In the genomic region with DNA sequence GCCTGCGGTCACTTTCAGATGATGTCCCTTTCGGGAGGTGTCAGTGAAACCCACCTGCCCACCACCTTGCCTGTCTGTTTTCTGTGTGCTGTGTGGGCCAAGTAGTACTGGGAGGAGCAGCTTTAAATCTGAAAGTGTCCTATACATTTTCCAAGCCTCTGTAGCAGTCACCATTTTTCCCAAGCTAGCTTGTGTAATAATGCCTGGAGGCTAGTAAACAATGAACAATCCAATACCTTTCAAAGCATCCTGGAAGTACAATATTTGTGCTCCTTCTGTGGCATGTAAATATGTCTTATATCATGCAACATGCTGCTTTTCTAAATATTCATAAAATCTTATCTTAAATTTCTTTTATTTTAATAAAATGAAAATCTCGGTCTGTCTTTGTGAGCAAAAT, we compare ENCODE assay signal across 26 cellular contexts.
DNase-seq lines count a peak whose midpoint lies in the region; ATAC-seq and TF ChIP-seq lines count a peak whose summit lies in the region.
"Had no signal": no experiment of that assay in that cellular context is flagged by ENCODE, and none has a peak within 500 bp of the region (broad histone marks: within the 10 kb centered on the region; RNA-seq: fewer than 3 reads in every experiment).

No MANE protein-coding gene starts in this region.

- peaks cover 59% of the 10 kb centered on the region for H3K4me1 ChIP-seq in OCI-LY1 (ENCODE audit: insufficient read depth, low read length, severe bottlenecking)
- peaks cover 12% of the 10 kb centered on the region for H3K4me1 ChIP-seq in adipocyte (ENCODE audit: control insufficient read depth, insufficient read depth, low read length)
- H3K4me1 ChIP-seq: BE2C had no signal

- intact Hi-C loops in activated CD4-positive, alpha-beta T cell treated with anti-CD3 and anti-CD28 coated beads for 36 hours (cut with DNase I, micrococcal nuclease), result no loop called here

- H3K9me3 ChIP-seq in OCI-LY1 (ENCODE audit: low read length) (peaks cover 3% of the 10 kb centered on the region; the same call in 1 of the 2 replicates), adipocyte (ENCODE audit: control insufficient read depth, low read length) (peaks cover 4% of the 10 kb centered on the region)
- H3K9me3 ChIP-seq: BE2C, SK-N-SH had no signal

- TF ChIP-seq CTCF in OCI-LY1 (IDR thresholded peaks at IDR 0.05; ENCODE audit: low read length), result no peak

- H3K9me3 Mint-ChIP-seq in activated CD4-positive, alpha-beta T cell treated with anti-CD3 and anti-CD28 coated beads for 36 hours (ENCODE audit: low read depth), result peaks cover 5% of the 10 kb centered on the region

- no peak overlapping the region for H3K27ac Mint-ChIP-seq in activated CD4-positive, alpha-beta T cell treated with anti-CD3 and anti-CD28 coated beads for 36 hours
- H3K27ac Mint-ChIP-seq: GM23338, H9 had no signal

- no peak overlapping the region for H3K4me2 ChIP-seq in OCI-LY1 (ENCODE audit: low read length)
- H3K4me2 ChIP-seq: GM23338, SK-N-SH had no signal

- no peak overlapping the region for H2AFZ ChIP-seq in OCI-LY1 (ENCODE audit: low read length)
- H2AFZ ChIP-seq: GM23338 had no signal

- H3F3A ChIP-seq in OCI-LY1 (ENCODE audit: insufficient read depth, low read length), result no peaks in the 10 kb centered on the region

- ATAC-seq in activated CD4-positive, alpha-beta T cell treated with anti-CD3 and anti-CD28 coated beads for 36 hours, result no peak
- ATAC-seq: GM23338, K562 had no signal

- no peaks in the 10 kb centered on the region for H3K79me2 ChIP-seq in OCI-LY1 (ENCODE audit: insufficient read depth, low read length)

- H3K27me3 ChIP-seq in OCI-LY1 (ENCODE audit: insufficient read depth, low read length) (no peaks in the 10 kb centered on the region), adipocyte (replicated peaks; ENCODE audit: control insufficient read depth, insufficient read depth, low read length) (no peaks in the 10 kb centered on the region)
- H3K27me3 ChIP-seq: BE2C had no signal

- H3K4me3 Mint-ChIP-seq in activated CD4-positive, alpha-beta T cell treated with anti-CD3 and anti-CD28 coated beads for 36 hours, result no peak overlapping the region
- H3K4me3 Mint-ChIP-seq: GM23338, H9 had no signal

- H3K36me3 ChIP-seq in OCI-LY1 (ENCODE audit: insufficient read depth, low read length) (peaks cover 6% of the 10 kb centered on the region; the same call in 1 of the 2 replicates), adipocyte (ENCODE audit: control insufficient read depth, insufficient read depth, low read length, severe bottlenecking) (no peaks in the 10 kb centered on the region)
- H3K36me3 ChIP-seq: BE2C had no signal

- no peak overlapping the region for H3K9ac ChIP-seq in OCI-LY1 (ENCODE audit: low read length)
- no peak overlapping the region for H3K9ac ChIP-seq in adipocyte (ENCODE audit: low read length)
- H3K9ac ChIP-seq: SK-N-SH had no signal

- H3K4me1 Mint-ChIP-seq in activated CD4-positive, alpha-beta T cell treated with anti-CD3 and anti-CD28 coated beads for 36 hours, result peaks cover 21% of the 10 kb centered on the region

- H3K36me3 Mint-ChIP-seq in activated CD4-positive, alpha-beta T cell treated with anti-CD3 and anti-CD28 coated beads for 36 hours (ENCODE audit: low read depth), result peaks cover 1% of the 10 kb centered on the region

- no peaks in the 10 kb centered on the region for H4K20me1 ChIP-seq in OCI-LY1 (ENCODE audit: insufficient read depth, low read length)

- H3K9me2 ChIP-seq in OCI-LY1 (ENCODE audit: low read depth, low read length), result no peaks in the 10 kb centered on the region
- H3K9me2 ChIP-seq: SK-N-SH had no signal

- POLR2A ChIA-PET in activated CD4-positive, alpha-beta T cell treated with anti-CD3 and anti-CD28 coated beads for 36 hours (lab: Charles Lee), result no interaction called here

- no peak overlapping the region for H3K4me3 ChIP-seq in OCI-LY1 (ENCODE audit: low read depth, low read length, poor library complexity, severe bottlenecking)
- H3K4me3 ChIP-seq in adipocyte (ENCODE audit: low read length), result no peak overlapping the region
- H3K4me3 ChIP-seq: GM23338, K562 had no signal

- no peaks in the 10 kb centered on the region for H3K27me3 Mint-ChIP-seq in activated CD4-positive, alpha-beta T cell treated with anti-CD3 and anti-CD28 coated beads for 36 hours

- DNase-seq in NCI-H146 treated with DMSO at 0.1 percent for 48 hours (lab: John Stamatoyannopoulos, UW; ENCODE audit: unreplicated experiment) (peak; percentile 28), NCI-H146 (lab: John Stamatoyannopoulos, UW) (no peak), adipocyte (ENCODE audit: low read depth) (peak; percentile 48), SKM-1 treated with dmso at 0.1 percent for 144 hours (lab: John Stamatoyannopoulos, UW; ENCODE audit: unreplicated experiment) (no peak), DMS53 (lab: John Stamatoyannopoulos, UW) (no peak)
- DNase-seq in activated CD4-positive, alpha-beta T cell treated with anti-CD3 and anti-CD28 coated beads for 36 hours, result no peak
- DNase-seq in effector CD4-positive, alpha-beta T cell, result no peak
- DNase-seq: ACHN, BE2C, Calu3, DND-41, H9, MM.1S, NCI-H187, NCI-H2081 treated with DMSO at 0.1 percent for 48 hours, NCI-H2171 treated with DMSO at 0.1 percent for 48 hours, NCI-H345, NCI-H510A treated with DMSO at 0.1 percent for 48 hours, NCI-H748 treated with DMSO at 0.1 percent for 48 hours, RPMI8226, SHP77 treated with DMSO at 0.1 percent for 48 hours, SK-N-SH had no signal

- CTCF ChIA-PET in activated CD4-positive, alpha-beta T cell treated with anti-CD3 and anti-CD28 coated beads for 36 hours (lab: Charles Lee), result interaction anchor here (0.8 to 1.1 kb wide), 2 partner anchors 8 to 49 kb away, joined by 3 read pairs; no protein-coding TSS in a partner anchor

- peak overlapping the region; percentile 94 for H3K27ac ChIP-seq in OCI-LY1 (ENCODE audit: low read depth, low read length, poor library complexity, severe bottlenecking)
- H3K27ac ChIP-seq: 22Rv1 had no signal

Comparison
In these comparisons a context has a peak if more than half of its experiments do, and no peak if none do; other contexts are left out.
1. DNase-seq: peak in NCI-H146 treated with DMSO at 0.1 percent for 48 hours (single experiment) and adipocyte (single experiment); none in NCI-H146 (single experiment), SKM-1 treated with dmso at 0.1 percent for 144 hours (single experiment), activated CD4-positive, alpha-beta T cell treated with anti-CD3 and anti-CD28 coated beads for 36 hours (single experiment), effector CD4-positive, alpha-beta T cell (single experiment) and DMS53 (single experiment).